In the genomic region with DNA sequence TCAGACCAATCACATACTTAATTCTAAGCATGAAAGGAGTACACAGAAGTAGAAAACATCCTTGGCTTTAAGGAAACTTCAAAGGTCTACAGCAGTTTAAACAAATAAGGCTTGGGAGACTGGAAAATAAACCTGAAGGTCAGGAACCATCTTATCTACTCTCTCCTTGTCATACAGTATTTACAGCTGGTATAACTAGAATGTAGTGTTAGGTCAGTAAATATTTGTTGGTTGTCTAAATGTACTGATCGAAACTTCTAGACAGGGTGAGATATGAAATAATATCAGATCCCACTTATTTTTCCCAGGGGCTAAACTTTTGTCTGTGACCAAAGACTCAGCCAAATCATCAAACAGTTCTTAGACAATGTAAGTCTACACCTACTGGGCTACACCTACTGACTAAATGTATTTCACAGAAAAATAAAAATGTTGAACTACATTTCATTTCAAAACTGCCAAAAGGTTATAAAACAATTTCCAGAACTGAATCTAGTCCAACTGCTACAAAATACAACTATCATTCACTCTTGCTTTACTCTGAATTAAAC, we compare ENCODE assay signal across 20 cellular contexts.
"Had no signal": no experiment of that assay in that cellular context is flagged by ENCODE, and none has a peak within 500 bp of the region (broad histone marks: within the 10 kb centered on the region; RNA-seq: fewer than 3 reads in every experiment).

No MANE protein-coding gene starts in this region.

- H3K27me3 ChIP-seq: SJSA1 had no signal

- H3K4me1 ChIP-seq: SJSA1 had no signal

- H3K4me3 ChIP-seq: SJSA1, SK-N-MC had no signal

- H3K36me3 ChIP-seq: SJSA1 had no signal

- DNase-seq: IMR-90, Karpas-422, KG1, MM.1S, NCI-H1092 treated with DMSO at 0.1 percent for 48 hours, NCI-H1417, NCI-H1436 treated with DMSO at 0.1 percent for 48 hours, NCI-H1694, NCI-H187 treated with DMSO at 0.1 percent for 48 hours, NCI-H2081, NCI-H2107, NCI-H2227 treated with DMSO at 0.1 percent for 48 hours, NCI-H524, NCI-H69, NCI-H774, PC-3, SHP77 had no signal

- H3K9me3 ChIP-seq: SJSA1 had no signal

- H3K27ac ChIP-seq: RWPE1, SJSA1, SK-N-MC had no signal
